Comparison of ENCODE assay signal across 1 cellular context in genomic region chr5:116502097-116502496, GRCh38.
TF ChIP-seq lines count a peak whose summit lies in the region.

No MANE protein-coding gene starts in this region.

TF ChIP-seq in H1, 55 proteins besides CTCF, POLR2A, EP300 and RAD21:
- no peak for TF ChIP-seq SP2 (IDR thresholded peaks at IDR 0.05; ENCODE audit: low read length)
- no peak for TF ChIP-seq JUN (IDR thresholded peaks at IDR 0.05; ENCODE audit: low read depth, low read length)
- TF ChIP-seq SIN3A (conservative IDR thresholded peaks at IDR 0.05 in 1 of 2, IDR thresholded peaks at IDR 0.05 in 1 of 2; ENCODE audit: low read depth in 1 of 2, low read length in 2 of 2), result no peak
